ENCODE assay signal across 1 cellular context in the genomic region with DNA sequence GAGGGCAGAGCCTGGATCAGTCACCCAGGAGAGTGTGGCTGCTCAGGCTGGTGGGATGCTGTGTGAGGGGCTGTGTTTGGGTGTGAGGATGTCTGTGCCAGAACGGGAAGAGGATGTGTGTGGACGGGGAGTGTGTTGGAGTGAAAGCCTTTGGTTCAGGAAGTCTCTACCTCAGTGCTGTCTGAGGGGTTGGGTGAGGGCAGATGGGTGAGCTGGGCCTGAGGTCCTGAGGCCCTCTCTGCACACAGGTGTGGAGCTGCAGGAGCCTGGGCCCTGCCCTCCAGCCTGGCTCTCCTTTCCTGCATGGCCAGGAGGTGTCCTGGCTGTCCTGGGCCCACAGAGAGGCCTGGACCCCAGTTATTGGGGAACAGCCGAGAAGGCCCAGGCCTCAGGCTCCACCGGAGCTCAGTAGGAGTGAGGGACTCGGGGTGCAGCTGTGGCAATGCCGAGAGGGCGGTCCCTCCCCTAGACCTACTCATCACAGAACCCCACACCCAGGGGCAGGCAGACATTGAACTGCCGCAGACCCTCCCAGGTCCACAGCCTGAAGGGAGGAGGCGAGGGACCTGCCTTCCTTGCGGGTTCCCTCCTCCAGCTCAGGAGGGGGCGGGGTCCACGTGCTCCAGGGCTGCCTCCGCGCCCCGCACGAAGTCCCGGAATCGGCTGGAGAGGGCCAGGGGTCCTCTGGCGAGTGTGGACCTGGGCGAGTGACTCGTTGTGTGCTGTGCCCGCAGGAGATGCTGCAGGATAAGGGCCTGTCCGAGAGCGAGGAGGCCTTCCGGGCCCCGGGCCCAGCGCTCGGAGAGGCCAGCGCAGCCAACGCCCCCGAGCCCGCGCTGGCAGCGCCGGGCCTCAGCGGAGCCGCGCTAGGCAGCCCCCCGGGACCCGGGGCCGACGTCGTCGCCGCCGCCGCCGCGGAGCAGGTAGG.
TF ChIP-seq lines count a peak whose summit lies in the region.

No MANE protein-coding gene starts in this region.

TF ChIP-seq in WTC11, 78 proteins besides CTCF, POLR2A, EP300 and RAD21 (continued from another document):
- TF ChIP-seq USF2 (CRISPR knock-in tag; IDR thresholded peaks at IDR 0.05) (0 out of 2 replicates have a peak, but pooled peaks have one; percentile 28), E2F4 (CRISPR knock-in tag; IDR thresholded peaks at IDR 0.05; ENCODE audit: borderline replicate concordance, low read depth) (0 out of 2 replicates have a peak, but pooled peaks have one; percentile 19), HMGXB4 (CRISPR knock-in tag; IDR thresholded peaks at IDR 0.05) (no peak), USF1 (CRISPR knock-in tag; IDR thresholded peaks at IDR 0.05) (0 out of 2 replicates have a peak, but pooled peaks have one; percentile 22), PREB (CRISPR knock-in tag; IDR thresholded peaks at IDR 0.05; ENCODE audit: borderline replicate concordance) (no peak), ZNF671 (CRISPR knock-in tag; IDR thresholded peaks at IDR 0.05) (no peak), SMAD4 (CRISPR knock-in tag; IDR thresholded peaks at IDR 0.05) (no peak), MXD4 (CRISPR knock-in tag; IDR thresholded peaks at IDR 0.05; ENCODE audit: borderline replicate concordance) (no peak)
- TF ChIP-seq, protein P1, sequence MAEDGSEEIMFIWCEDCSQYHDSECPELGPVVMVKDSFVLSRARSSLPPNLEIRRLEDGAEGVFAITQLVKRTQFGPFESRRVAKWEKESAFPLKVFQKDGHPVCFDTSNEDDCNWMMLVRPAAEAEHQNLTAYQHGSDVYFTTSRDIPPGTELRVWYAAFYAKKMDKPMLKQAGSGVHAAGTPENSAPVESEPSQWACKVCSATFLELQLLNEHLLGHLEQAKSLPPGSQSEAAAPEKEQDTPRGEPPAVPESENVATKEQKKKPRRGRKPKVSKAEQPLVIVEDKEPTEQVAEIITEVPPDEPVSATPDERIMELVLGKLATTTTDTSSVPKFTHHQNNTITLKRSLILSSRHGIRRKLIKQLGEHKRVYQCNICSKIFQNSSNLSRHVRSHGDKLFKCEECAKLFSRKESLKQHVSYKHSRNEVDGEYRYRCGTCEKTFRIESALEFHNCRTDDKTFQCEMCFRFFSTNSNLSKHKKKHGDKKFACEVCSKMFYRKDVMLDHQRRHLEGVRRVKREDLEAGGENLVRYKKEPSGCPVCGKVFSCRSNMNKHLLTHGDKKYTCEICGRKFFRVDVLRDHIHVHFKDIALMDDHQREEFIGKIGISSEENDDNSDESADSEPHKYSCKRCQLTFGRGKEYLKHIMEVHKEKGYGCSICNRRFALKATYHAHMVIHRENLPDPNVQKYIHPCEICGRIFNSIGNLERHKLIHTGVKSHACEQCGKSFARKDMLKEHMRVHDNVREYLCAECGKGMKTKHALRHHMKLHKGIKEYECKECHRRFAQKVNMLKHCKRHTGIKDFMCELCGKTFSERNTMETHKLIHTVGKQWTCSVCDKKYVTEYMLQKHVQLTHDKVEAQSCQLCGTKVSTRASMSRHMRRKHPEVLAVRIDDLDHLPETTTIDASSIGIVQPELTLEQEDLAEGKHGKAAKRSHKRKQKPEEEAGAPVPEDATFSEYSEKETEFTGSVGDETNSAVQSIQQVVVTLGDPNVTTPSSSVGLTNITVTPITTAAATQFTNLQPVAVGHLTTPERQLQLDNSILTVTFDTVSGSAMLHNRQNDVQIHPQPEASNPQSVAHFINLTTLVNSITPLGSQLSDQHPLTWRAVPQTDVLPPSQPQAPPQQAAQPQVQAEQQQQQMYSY (CRISPR knock-in tag; IDR thresholded peaks at IDR 0.05): no peak
